ENCODE assay signal across 28 cellular contexts in the genomic region with DNA sequence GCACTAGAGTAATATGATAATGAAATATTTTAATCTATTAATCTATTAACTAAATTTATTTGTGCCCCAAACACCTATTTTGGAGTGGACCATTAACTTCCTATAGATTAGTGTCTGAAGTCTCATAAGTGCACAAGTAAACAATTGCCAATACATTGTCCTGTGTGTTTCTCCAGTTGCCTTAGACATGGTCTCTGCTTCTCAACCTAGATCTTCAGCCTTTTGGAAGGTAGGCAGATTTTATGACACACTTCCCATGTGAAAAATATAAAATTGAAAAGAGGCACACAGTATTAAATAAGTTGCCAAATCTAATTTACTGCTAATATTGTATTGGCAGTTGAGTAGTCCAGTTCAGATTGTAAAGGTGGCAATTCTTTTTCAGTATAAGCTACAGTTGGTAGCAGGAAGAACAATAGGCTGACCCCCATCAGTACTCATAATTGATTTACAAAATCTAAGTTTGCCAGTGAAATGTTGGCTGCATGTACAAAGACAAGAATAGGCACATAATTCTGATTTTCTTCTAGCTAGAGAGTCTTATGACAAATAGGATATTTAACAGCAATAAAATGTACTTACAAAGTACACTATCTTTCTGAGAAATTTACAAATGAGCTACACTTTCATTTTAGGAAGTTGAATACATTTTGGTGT.
"Had no signal": no experiment of that assay in that cellular context is flagged by ENCODE, and none has a peak within 500 bp of the region (broad histone marks: within the 10 kb centered on the region; RNA-seq: fewer than 3 reads in every experiment).

No MANE protein-coding gene starts in this region.

- ATAC-seq: mucosa of descending colon; naive thymus-derived CD4-positive, alpha-beta T cell; sciatic nerve; stimulated activated naive B cell treated with anti-CD40 and anti-IgM and Interleukin-4, amounts not matched to agents 10 μg/mL and 1 μg/mL and 100 μg/mL, for 72 hours; stimulated activated naive CD8-positive, alpha-beta T cell treated with anti-CD3 and anti-CD28 coated beads, Interleukin-15, Interleukin-2, amounts not matched to agents 100 U/mL and 50 U/mL, for 24 hours had no signal

- H3K36me3 ChIP-seq: neural progenitor cell, neutrophil had no signal

- H3K9ac ChIP-seq: neural progenitor cell, parathyroid adenoma had no signal

- H3K4me1 Mint-ChIP-seq: memory B cell; naive thymus-derived CD4-positive, alpha-beta T cell; nephron progenitor cell; neural progenitor cell; stimulated activated naive B cell treated with anti-CD40 and anti-IgM and Interleukin-4, amounts not matched to agents 10 μg/mL and 1 μg/mL and 100 μg/mL, for 72 hours had no signal

- H3K27me3 Mint-ChIP-seq: naive thymus-derived CD4-positive, alpha-beta T cell; progenitor cell of endocrine pancreas; stimulated activated naive B cell treated with anti-CD40 and anti-IgM and Interleukin-4, amounts not matched to agents 10 μg/mL and 1 μg/mL and 100 μg/mL, for 72 hours had no signal

- H3K27ac Mint-ChIP-seq: memory B cell; naive thymus-derived CD4-positive, alpha-beta T cell; nephron progenitor cell; neural progenitor cell; progenitor cell of endocrine pancreas; stimulated activated naive B cell treated with anti-CD40 and anti-IgM and Interleukin-4, amounts not matched to agents 10 μg/mL and 1 μg/mL and 100 μg/mL, for 72 hours had no signal

- H2AFZ ChIP-seq: hepatocyte, neural progenitor cell, parathyroid adenoma had no signal

- H3K27ac ChIP-seq: hepatocyte, left ventricle myocardium inferior, neural progenitor cell, neutrophil, parathyroid adenoma, right atrium auricular region, skin epidermis, testis, thyroid gland, transverse colon, upper lobe of left lung, vagina had no signal

- H3K9me3 ChIP-seq: left ventricle myocardium inferior, mucosa of descending colon, neutrophil, right atrium auricular region, stomach, testis, thyroid gland, transverse colon, upper lobe of left lung, vagina had no signal

- H3K79me2 ChIP-seq: hepatocyte, parathyroid adenoma had no signal

- H3K4me1 ChIP-seq: parathyroid adenoma, right atrium auricular region, stomach, testis, thyroid gland, transverse colon, vagina had no signal

- H3K4me3 Mint-ChIP-seq: memory B cell; naive thymus-derived CD4-positive, alpha-beta T cell; nephron progenitor cell; neural progenitor cell; stimulated activated naive B cell treated with anti-CD40 and anti-IgM and Interleukin-4, amounts not matched to agents 10 μg/mL and 1 μg/mL and 100 μg/mL, for 72 hours had no signal

- DNase-seq: islet precursor cell; left ventricle myocardium inferior; midbrain; mucosa of descending colon; naive thymus-derived CD4-positive, alpha-beta T cell; nephron progenitor cell; occipital lobe; stimulated activated CD4-positive, alpha-beta T cell treated with anti-CD3 and anti-CD28 coated beads, Interleukin-12 subunit alpha, Interleukin-12 subunit beta, amount 100 ng/mL, for 4 hours; stimulated activated CD4-positive, alpha-beta T cell treated with anti-CD3 and anti-CD28 coated beads, Interleukin-15, amount 100 ng/mL, for 24 hours; stimulated activated CD4-positive, alpha-beta T cell treated with anti-CD3 and anti-CD28 coated beads, Interleukin-2, amount 100 ng/mL, for 24 hours; stimulated activated CD4-positive, alpha-beta T cell treated with anti-CD3 and anti-CD28 coated beads, Interleukin-4, amount 100 ng/mL, for 1 hour; stimulated activated naive B cell treated with anti-CD40 and anti-IgM and Interleukin-4, amounts not matched to agents 10 μg/mL and 1 μg/mL and 100 μg/mL, for 72 hours; stimulated activated naive CD8-positive, alpha-beta T cell treated with anti-CD3 and anti-CD28 coated beads, Interleukin-15, Interleukin-2, amounts not matched to agents 100 U/mL and 50 U/mL, for 24 hours; stomach; testis; thyroid gland; transverse colon; upper lobe of left lung had no signal

- H3K27me3 ChIP-seq: hepatocyte, neural progenitor cell, neutrophil, right atrium auricular region, stomach, testis, thyroid gland, transverse colon, upper lobe of left lung, vagina had no signal

- H3K4me3 ChIP-seq: hepatocyte, left ventricle myocardium inferior, mucosa of descending colon, neural progenitor cell, right atrium auricular region, skin epidermis, stomach, testis, thyroid gland, transverse colon, upper lobe of left lung, vagina had no signal

- H3K36me3 Mint-ChIP-seq: memory B cell; stimulated activated naive B cell treated with anti-CD40 and anti-IgM and Interleukin-4, amounts not matched to agents 10 μg/mL and 1 μg/mL and 100 μg/mL, for 72 hours had no signal

- H3K4me2 ChIP-seq: hepatocyte, neural progenitor cell had no signal

- H3K9me3 Mint-ChIP-seq: memory B cell; naive thymus-derived CD4-positive, alpha-beta T cell; nephron progenitor cell; neural progenitor cell; stimulated activated naive B cell treated with anti-CD40 and anti-IgM and Interleukin-4, amounts not matched to agents 10 μg/mL and 1 μg/mL and 100 μg/mL, for 72 hours had no signal
